ENCODE assay signal across 9 cellular contexts in the genomic region with DNA sequence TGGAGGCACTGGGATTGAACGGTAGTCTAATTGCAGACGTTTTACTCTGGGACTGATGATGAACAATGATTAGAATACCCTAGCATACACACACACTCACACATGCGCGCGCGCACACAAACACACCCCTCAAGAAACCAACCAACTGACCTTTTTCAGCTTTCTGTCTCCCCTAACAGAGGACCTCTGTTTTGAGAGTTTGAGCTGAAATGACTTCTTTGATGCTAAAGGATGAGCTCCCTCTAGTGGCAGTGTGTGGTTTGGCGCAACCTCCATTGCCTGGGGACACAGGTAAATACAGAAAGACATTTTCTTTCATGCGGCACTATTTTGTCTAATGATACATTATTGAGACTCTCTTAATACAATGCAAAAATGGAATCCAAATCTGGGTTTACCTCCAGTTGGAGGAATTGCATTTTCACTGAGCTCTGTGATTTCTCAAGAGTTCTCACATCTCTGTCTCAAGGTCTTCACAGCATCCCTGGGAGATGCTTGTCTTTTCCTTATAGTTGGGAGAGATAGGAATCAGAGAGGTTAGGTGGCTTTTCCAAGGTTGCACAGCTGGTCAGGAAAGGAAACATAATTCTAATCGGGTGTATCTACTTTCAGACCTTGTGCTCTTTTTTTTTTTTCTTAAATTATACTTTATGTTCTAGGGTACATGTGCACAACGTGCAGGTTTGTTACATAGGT.
DNase-seq lines count a peak whose midpoint lies in the region; ATAC-seq and FAIRE-seq lines count a peak whose summit lies in the region.
"Had no signal": no experiment of that assay in that cellular context is flagged by ENCODE, and none has a peak within 500 bp of the region (broad histone marks: within the 10 kb centered on the region; RNA-seq: fewer than 3 reads in every experiment).

No MANE protein-coding gene starts in this region.

- peaks cover 9% of the 10 kb centered on the region for H3K4me1 Mint-ChIP-seq in activated T-helper 17 cell treated with anti-CD3 and anti-CD28 coated beads, Interleukin-2, amount 50 U/mL, for 72 hours

- DNase-seq in DMS 273 (lab: John Stamatoyannopoulos, UW; ENCODE audit: unreplicated experiment) (peak; percentile 92), KBM-7 (peak; percentile 77), RPMI7951 (ENCODE audit: low read depth) (peak; percentile 55), frontal cortex (ENCODE audit: low spot score in 2 of 2) (peak; percentile 6 to 20), posterior cingulate gyrus (peak; percentile 29 to 91 (median 76))

- H3K9me3 Mint-ChIP-seq in activated T-helper 17 cell treated with anti-CD3 and anti-CD28 coated beads, Interleukin-2, amount 50 U/mL, for 72 hours, result no peaks in the 10 kb centered on the region
- H3K9me3 Mint-ChIP-seq: dendritic cell treated with granulocyte-macrophage colony-stimulating factor and Interleukin-4, amounts not matched to agents 40 ng/mL and 50 ng/mL, for 4 days had no signal

- H3K36me3 Mint-ChIP-seq in activated T-helper 17 cell treated with anti-CD3 and anti-CD28 coated beads, Interleukin-2, amount 50 U/mL, for 72 hours (ENCODE audit: low read depth), result no peaks in the 10 kb centered on the region

- intact Hi-C loops in posterior cingulate gyrus (cut with DNase I), result loop anchor here (1.0 kb wide), 1 partner anchor 40 kb away; no protein-coding TSS in a partner anchor

- in situ Hi-C loops in KBM-7 (cut with MboI; ENCODE audit: low pct_unique_long_range_greater_than_20kb, low sequenced_read_pairs), result no loop called here

- ATAC-seq in GM21367 (IDR thresholded peaks at IDR 0.05; ENCODE audit: unreplicated experiment) (peak; percentile 42), HG02678 (IDR thresholded peaks at IDR 0.05; ENCODE audit: unreplicated experiment) (no peak)
- ATAC-seq in activated T-helper 17 cell treated with anti-CD3 and anti-CD28 coated beads, Interleukin-2, amount 50 U/mL, for 72 hours (replicated peaks), result peak; percentile 41

- H3K27ac Mint-ChIP-seq in activated T-helper 17 cell treated with anti-CD3 and anti-CD28 coated beads, Interleukin-2, amount 50 U/mL, for 72 hours, result no peak overlapping the region
- H3K27ac Mint-ChIP-seq: dendritic cell treated with granulocyte-macrophage colony-stimulating factor and Interleukin-4, amounts not matched to agents 40 ng/mL and 50 ng/mL, for 4 days had no signal

- H3K4me3 Mint-ChIP-seq in activated T-helper 17 cell treated with anti-CD3 and anti-CD28 coated beads, Interleukin-2, amount 50 U/mL, for 72 hours, result no peak overlapping the region
- H3K4me3 Mint-ChIP-seq: dendritic cell treated with granulocyte-macrophage colony-stimulating factor and Interleukin-4, amounts not matched to agents 40 ng/mL and 50 ng/mL, for 4 days had no signal

- peak; percentile 45 for FAIRE-seq in frontal cortex (lab: Jason Lieb, UNC)

- peaks cover 3% of the 10 kb centered on the region for H3K27me3 Mint-ChIP-seq in activated T-helper 17 cell treated with anti-CD3 and anti-CD28 coated beads, Interleukin-2, amount 50 U/mL, for 72 hours

Comparison
In these comparisons a context has a peak if more than half of its experiments do, and no peak if none do; other contexts are left out.
1. DNase-seq: peak in every context shown above with its lines; median percentile 92 in DMS 273; 77 in KBM-7; 76 in posterior cingulate gyrus; 55 in RPMI7951; 13 in frontal cortex.